16 cellular contexts compared by ENCODE assay signal in genomic region chr6:47897233-47897632, GRCh38.
"Had no signal": no experiment of that assay in that cellular context is flagged by ENCODE, and none has a peak within 500 bp of the region (broad histone marks: within the 10 kb centered on the region; RNA-seq: fewer than 3 reads in every experiment).

No MANE protein-coding gene starts in this region.

- H3K36me3 Mint-ChIP-seq: activated naive CD8-positive, alpha-beta T cell had no signal

- H3K4me3 ChIP-seq: right atrium auricular region, upper lobe of left lung had no signal

- H3K4me1 Mint-ChIP-seq: activated CD4-positive, alpha-beta T cell treated with anti-CD3 and anti-CD28 coated beads, Interleukin-2, amount 10 ng/mL, durations not matched to agents 7 days and 5 days; nephron had no signal

- H3K4me3 Mint-ChIP-seq: activated CD4-positive, alpha-beta T cell treated with anti-CD3 and anti-CD28 coated beads, Interleukin-2, amount 10 ng/mL, durations not matched to agents 7 days and 5 days; activated naive CD8-positive, alpha-beta T cell; nephron; stimulated activated naive CD8-positive, alpha-beta T cell treated with anti-CD3 and anti-CD28 coated beads, Interleukin-15, Interleukin-2, amounts not matched to agents 100 ng/mL and 50 ng/mL, for 24 hours; T-helper 2 cell treated with Interferon-gamma antibody and Interleukin-4, amounts not matched to agents 5 μg/mL and 100 μg/mL, for 36 hours had no signal

- H3K27ac Mint-ChIP-seq: activated CD4-positive, alpha-beta T cell treated with anti-CD3 and anti-CD28 coated beads, Interleukin-2, amount 10 ng/mL, durations not matched to agents 7 days and 5 days; activated naive CD8-positive, alpha-beta T cell; nephron; stimulated activated naive CD8-positive, alpha-beta T cell treated with anti-CD3 and anti-CD28 coated beads, Interleukin-15, Interleukin-2, amounts not matched to agents 100 ng/mL and 50 ng/mL, for 24 hours; T-helper 2 cell treated with Interferon-gamma antibody and Interleukin-4, amounts not matched to agents 5 μg/mL and 100 μg/mL, for 36 hours had no signal

- ATAC-seq: left ventricle myocardium superior had no signal

- DNase-seq: activated CD4-positive, alpha-beta T cell treated with anti-CD3 and anti-CD28 coated beads, Interleukin-2, amount 10 ng/mL, durations not matched to agents 7 days and 5 days; activated CD8-positive, alpha-beta memory T cell treated with anti-CD3 and anti-CD28 coated beads for 24 hours; activated gamma-delta T cell treated with Interleukin-2 at 50 U/mL for 16 hours; anterior cingulate cortex; hippocampal formation; left ventricle myocardium superior; mesendoderm; nucleus accumbens; posterior cingulate gyrus; small intestine; upper lobe of left lung had no signal

- H3K9me3 Mint-ChIP-seq: activated CD4-positive, alpha-beta T cell treated with anti-CD3 and anti-CD28 coated beads, Interleukin-2, amount 10 ng/mL, durations not matched to agents 7 days and 5 days; nephron; T-helper 2 cell treated with Interferon-gamma antibody and Interleukin-4, amounts not matched to agents 5 μg/mL and 100 μg/mL, for 36 hours had no signal

- H3K27me3 Mint-ChIP-seq: activated CD4-positive, alpha-beta T cell treated with anti-CD3 and anti-CD28 coated beads, Interleukin-2, amount 10 ng/mL, durations not matched to agents 7 days and 5 days; stimulated activated naive CD8-positive, alpha-beta T cell treated with anti-CD3 and anti-CD28 coated beads, Interleukin-15, Interleukin-2, amounts not matched to agents 100 ng/mL and 50 ng/mL, for 24 hours had no signal
